In the genomic region with DNA sequence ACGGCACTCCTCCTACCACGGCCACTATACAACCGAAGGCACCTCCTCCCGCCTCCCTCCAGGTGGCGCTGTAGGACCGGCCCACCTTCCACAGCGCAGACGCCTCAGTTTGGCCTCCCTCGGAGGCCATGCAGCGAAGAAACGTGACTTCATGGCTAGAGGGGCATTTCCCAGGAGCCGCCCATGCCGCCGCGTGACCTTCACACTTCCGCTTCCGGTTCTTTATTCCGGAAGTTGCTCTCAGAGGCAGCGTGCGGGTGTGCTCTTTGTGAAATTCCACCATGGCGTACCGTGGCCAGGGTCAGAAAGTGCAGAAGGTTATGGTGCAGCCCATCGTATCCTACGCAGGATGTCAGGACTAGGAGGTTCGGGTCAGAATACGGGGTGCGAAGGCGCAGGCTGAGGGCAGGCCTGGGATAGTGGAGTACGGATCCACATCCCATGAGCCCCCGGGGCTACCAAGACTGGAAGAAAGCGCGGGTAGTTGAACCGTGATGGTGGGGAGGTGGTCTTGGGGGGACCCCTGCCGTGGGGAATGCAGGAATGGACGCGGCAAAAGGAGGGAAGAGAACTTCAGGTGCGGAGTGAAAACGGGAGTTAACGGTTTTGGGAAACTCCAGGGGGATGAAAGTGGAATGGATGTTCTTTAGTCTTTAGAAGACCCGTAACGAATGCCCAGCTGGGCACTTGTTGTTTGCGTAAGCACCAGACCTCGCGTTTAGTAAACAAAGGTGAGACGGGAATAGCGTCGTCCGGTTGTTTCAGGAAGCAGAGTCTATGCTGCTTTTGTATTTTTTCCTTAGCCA, we compare ENCODE assay signal across 8 cellular contexts. TPM values are rescaled to one million over a fixed set of nuclear protein-coding genes. Genes with fewer than 3 reads are reported as not detected.
A peak's percentile ranks its signal among the peaks of the same experiment; 100 is the strongest.
DNase-seq lines count a peak whose midpoint lies in the region; ATAC-seq and TF ChIP-seq lines count a peak whose summit lies in the region.

A gene (plus strand): TSS at position 221 of the 806 bp plus-strand sequence. CDS start 61 bp downstream, at position 282.

- peak; percentile 95 for DNase-seq in NCI-H1694 (lab: John Stamatoyannopoulos, UW)
- DNase-seq in amniotic stem cell (lab: John Stamatoyannopoulos, UW) = peak; percentile 92
- peak; percentile 93 for DNase-seq in left ventricle myocardium inferior
- peak; percentile 95 for DNase-seq in prostate gland (ENCODE audit: low spot score)

- peaks cover 19% of the 10 kb centered on the region for H3K4me1 Mint-ChIP-seq in T-helper 1 cell treated with Interleukin-12 subunit alpha and Interleukin-12 subunit beta and Interleukin-4 antibody, amounts not matched to agents 30 μg/mL and 1 μg/mL, for 36 hours (ENCODE audit: low read depth)

- H3K4me1 ChIP-seq in left ventricle myocardium inferior (peaks cover 32% of the 10 kb centered on the region), prostate gland (replicated peaks) (peaks cover 4% of the 10 kb centered on the region), urinary bladder (ENCODE audit: insufficient read depth) (no peaks in the 10 kb centered on the region)

- no peaks in the 10 kb centered on the region for H3K9me3 Mint-ChIP-seq in T-helper 1 cell treated with Interleukin-12 subunit alpha and Interleukin-12 subunit beta and Interleukin-4 antibody, amounts not matched to agents 30 μg/mL and 1 μg/mL, for 36 hours

- peak within 1 kb of the TSS; percentile 95 for H3K27ac Mint-ChIP-seq in T-helper 1 cell treated with Interleukin-12 subunit alpha and Interleukin-12 subunit beta and Interleukin-4 antibody, amounts not matched to agents 30 μg/mL and 1 μg/mL, for 36 hours

- H3K27me3 ChIP-seq in left ventricle myocardium inferior (ENCODE audit: low read depth) (no peaks in the 10 kb centered on the region), prostate gland (replicated peaks; ENCODE audit: insufficient read depth) (no peaks in the 10 kb centered on the region)

- WGBS in prostate gland = under 1% methylated on average over 48 of the region's 48 CpGs
- WGBS in urinary bladder = under 1% methylated on average over 48 of the region's 48 CpGs

- peak; percentile 97 for ATAC-seq in HG02885 (IDR thresholded peaks at IDR 0.05; ENCODE audit: poor library complexity, unreplicated experiment)

- H3K36me3 Mint-ChIP-seq in T-helper 1 cell treated with Interleukin-12 subunit alpha and Interleukin-12 subunit beta and Interleukin-4 antibody, amounts not matched to agents 30 μg/mL and 1 μg/mL, for 36 hours (ENCODE audit: low read depth) = peaks cover 21% of the 10 kb centered on the region

- H3K36me3 ChIP-seq in left ventricle myocardium inferior (peaks cover 35% of the 10 kb centered on the region), prostate gland (peaks cover 16 to 24% of the 10 kb centered on the region in 2 donors), urinary bladder (ENCODE audit: insufficient read depth) (peaks cover 1% of the 10 kb centered on the region)

- TF ChIP-seq CTCF in left ventricle myocardium inferior (IDR thresholded peaks at IDR 0.05; ENCODE audit: borderline replicate concordance) (peak; percentile 96), prostate gland (IDR thresholded peaks at IDR 0.05) (peak; percentile 87 to 99 (median 94))

- H3K9me3 ChIP-seq in left ventricle myocardium inferior (replicated peaks) (no peaks in the 10 kb centered on the region), prostate gland (no peaks in the 10 kb centered on the region)

- intact Hi-C loops in left ventricle myocardium inferior (cut with micrococcal nuclease) = no loop called here
- intact Hi-C loops in prostate gland (cut with DNase I) = loop anchor here (5.0 kb wide), 2 partner anchors 291 to 346 kb away; a partner anchor contains a TSS

- H3K4me3 Mint-ChIP-seq in T-helper 1 cell treated with Interleukin-12 subunit alpha and Interleukin-12 subunit beta and Interleukin-4 antibody, amounts not matched to agents 30 μg/mL and 1 μg/mL, for 36 hours = peak within 1 kb of the TSS; percentile 99

- no peaks in the 10 kb centered on the region for H3K27me3 Mint-ChIP-seq in T-helper 1 cell treated with Interleukin-12 subunit alpha and Interleukin-12 subunit beta and Interleukin-4 antibody, amounts not matched to agents 30 μg/mL and 1 μg/mL, for 36 hours (ENCODE audit: low read depth)

- H3K27ac ChIP-seq in left ventricle myocardium inferior (replicated peaks) = peak within 1 kb of the TSS; percentile 77
- peak within 1 kb of the TSS; percentile 74 to 76 for H3K27ac ChIP-seq in prostate gland
- H3K27ac ChIP-seq in urinary bladder (ENCODE audit: low read depth) = peak within 1 kb of the TSS; percentile 69

- H3K4me3 ChIP-seq in left ventricle myocardium inferior (peak within 1 kb of the TSS; percentile 91), prostate gland (peak within 1 kb of the TSS; percentile 69 to 79), urinary bladder (ENCODE audit: low read depth, low read length) (peak within 1 kb of the TSS; percentile 90)

- TF ChIP-seq POLR2A in GM15510 (IDR thresholded peaks at IDR 0.05; ENCODE audit: borderline replicate concordance, extremely low read depth, insufficient read length) = peak; percentile 73
- no peak for TF ChIP-seq POLR2A in prostate gland (IDR thresholded peaks at IDR 0.05)

RNA-seq across cellular contexts. Expression of the gene that starts here (rescaled TPM):
- total RNA-seq in left ventricle myocardium inferior (46.7 TPM), prostate gland (10 to 100 TPM; 18.8 to 92.8 TPM), urinary bladder (93.7 TPM)
- polyA plus RNA-seq in urinary bladder = 90.4 TPM

Comparison
In these comparisons a context has a peak if more than half of its experiments do, and no peak if none do; other contexts are left out.
1. Peak in every context shown above with its lines: DNase-seq, ATAC-seq, H3K4me3 ChIP-seq and H3K27ac ChIP-seq.